Comparison of ENCODE assay signal across 1 cellular context in genomic region chr15:90557147-90557546, GRCh38.
TF ChIP-seq lines count a peak whose summit lies in the region.

No MANE protein-coding gene starts in this region.

TF ChIP-seq in K562, 482 proteins besides CTCF, POLR2A, EP300 and RAD21:
- TF ChIP-seq POLR2H (tag; IDR thresholded peaks at IDR 0.05; ENCODE audit: low read depth) (no peak), ILK (tag; IDR thresholded peaks at IDR 0.05; ENCODE audit: borderline replicate concordance, low read depth) (no peak), TCF3 (CRISPR knock-in tag; IDR thresholded peaks at IDR 0.05) (no peak), NBN (IDR thresholded peaks at IDR 0.05; ENCODE audit: low read depth) (no peak)
